ENCODE assay signal across 8 cellular contexts in the genomic region with DNA sequence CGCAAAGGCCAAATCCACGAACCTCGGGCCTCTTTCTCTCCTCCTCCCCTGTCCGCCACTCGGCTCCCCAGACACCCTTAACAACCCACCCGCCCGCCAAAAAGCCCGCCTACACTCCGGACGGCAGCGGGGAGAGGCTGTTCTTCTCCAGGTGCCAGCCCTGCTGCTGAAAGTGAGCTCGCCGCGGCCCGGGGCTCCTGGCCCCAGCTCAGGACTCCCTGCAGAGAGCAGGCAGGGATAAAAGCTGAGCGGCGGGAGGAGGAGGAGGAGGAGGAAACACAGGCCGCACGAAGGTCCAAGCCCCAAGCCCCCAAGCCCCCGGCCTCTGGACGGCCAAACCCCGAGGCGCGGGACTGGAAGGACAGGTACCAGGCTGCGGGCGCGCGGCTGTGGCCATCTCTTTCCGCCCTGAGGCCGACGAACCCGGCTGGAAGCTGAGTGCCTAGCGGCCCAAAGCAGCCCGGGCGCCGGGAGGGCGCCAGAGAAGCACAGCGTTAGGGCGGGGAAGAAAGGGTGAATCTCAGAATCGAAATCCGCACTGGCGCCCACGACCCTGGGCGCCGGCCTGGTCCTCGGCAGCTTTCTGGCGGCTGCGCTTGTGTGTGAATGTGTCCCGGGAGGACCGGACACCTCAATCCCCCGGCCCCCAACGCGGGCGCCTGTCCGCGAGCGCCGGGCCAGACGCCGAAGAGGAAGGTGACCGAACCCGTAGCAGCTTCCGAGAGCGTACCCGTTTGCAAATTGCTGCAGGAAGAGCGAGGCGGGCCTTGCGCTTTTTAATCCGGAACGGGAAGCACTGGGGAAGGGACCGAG. TPM values are rescaled to one million over a fixed set of nuclear protein-coding genes. Genes with fewer than 3 reads are reported as not detected.
DNase-seq lines count a peak whose midpoint lies in the region; ATAC-seq and TF ChIP-seq lines count a peak whose summit lies in the region.

No MANE protein-coding gene starts in this region.

- peaks cover 71% of the 10 kb centered on the region for H3K4me1 ChIP-seq in effector memory CD4-positive, alpha-beta T cell (ENCODE audit: control insufficient read depth, insufficient read depth, low read length, poor library complexity, severe bottlenecking)

- ATAC-seq in naive B cell (ENCODE audit: low read depth in 2 of 2) = peak in 1 of 2 donors; percentile 13
- ATAC-seq in HG02623 (IDR thresholded peaks at IDR 0.05; ENCODE audit: unreplicated experiment) = no peak
- ATAC-seq in HG02678 (IDR thresholded peaks at IDR 0.05; ENCODE audit: unreplicated experiment) = no peak
- no peak for ATAC-seq in GM21529 (IDR thresholded peaks at IDR 0.05; ENCODE audit: unreplicated experiment)

- H3K4me3 ChIP-seq in effector memory CD4-positive, alpha-beta T cell (ENCODE audit: insufficient read depth, low read depth, low read length, poor library complexity, severe bottlenecking) = peak overlapping the region; percentile 55

- no peak for TF ChIP-seq CTCF in GM10266 (IDR thresholded peaks at IDR 0.05; ENCODE audit: control insufficient read depth, insufficient read depth, low read depth, missing control alignments)

- peak overlapping the region; percentile 74 to 87 (median 80) for H3K4me3 Mint-ChIP-seq in naive B cell

- no peaks in the 10 kb centered on the region for H3K9me3 ChIP-seq in effector memory CD4-positive, alpha-beta T cell (ENCODE audit: control insufficient read depth, low read length)

- peaks cover 60 to 79% (median 61%) of the 10 kb centered on the region in 3 donors for H3K4me1 Mint-ChIP-seq in naive B cell

- peaks cover 14 to 50% (median 39%) of the 10 kb centered on the region in 7 donors for H3K9me3 Mint-ChIP-seq in naive B cell

- H3K27me3 ChIP-seq in effector memory CD4-positive, alpha-beta T cell (replicated peaks; ENCODE audit: control insufficient read depth, insufficient read depth, low read length, poor library complexity, severe bottlenecking) = peaks cover 97% of the 10 kb centered on the region

- H3K36me3 Mint-ChIP-seq in naive B cell = peaks cover 4 to 50% of the 10 kb centered on the region in 2 donors

- H3K27me3 Mint-ChIP-seq in naive B cell = peaks cover 69 to 96% (median 91%) of the 10 kb centered on the region in 3 donors

- H3K36me3 ChIP-seq in effector memory CD4-positive, alpha-beta T cell (ENCODE audit: control insufficient read depth, insufficient read depth, low read length) = no peaks in the 10 kb centered on the region

- H3K27ac Mint-ChIP-seq in naive B cell = peak overlapping the region in 5 of 6 donors; percentile 87 to 97 (median 97)

- DNase-seq in GM10266 (ENCODE audit: extremely low spot score) = peak; percentile 48
- peak; percentile 67 for DNase-seq in NCI-H748 treated with DMSO at 0.1 percent for 48 hours (lab: John Stamatoyannopoulos, UW)
- DNase-seq in effector memory CD4-positive, alpha-beta T cell = no peak
- peak; percentile 25 for DNase-seq in naive B cell
- DNase-seq in NCI-H2107 (lab: John Stamatoyannopoulos, UW) = no peak

- H3K27ac ChIP-seq in effector memory CD4-positive, alpha-beta T cell (ENCODE audit: insufficient read depth, low read length, poor library complexity, severe bottlenecking) = no peak overlapping the region

RNA-seq across cellular contexts. Expression of gene NRN1, which starts 3.2 kb away (rescaled TPM):
- not detected for polyA plus RNA-seq in naive B cell (ENCODE audit: low read depth in 6 of 6)

Comparison
In these comparisons a context has a peak if more than half of its experiments do, and no peak if none do; other contexts are left out.
1. DNase-seq: peak in GM10266 (single experiment), NCI-H748 treated with DMSO at 0.1 percent for 48 hours (single experiment) and naive B cell (single experiment); none in effector memory CD4-positive, alpha-beta T cell (0 of 3) and NCI-H2107 (single experiment).